Comparison of ENCODE assay signal across 11 cellular contexts in genomic region chr22:37731804-37732471, GRCh38. TPM values are rescaled to one million over a fixed set of nuclear protein-coding genes. Genes with fewer than 3 reads are reported as not detected.
DNase-seq lines count a peak whose midpoint lies in the region; ATAC-seq and TF ChIP-seq lines count a peak whose summit lies in the region.
"Had no signal": no experiment of that assay in that cellular context is flagged by ENCODE, and none has a peak within 500 bp of the region (broad histone marks: within the 10 kb centered on the region; RNA-seq: fewer than 3 reads in every experiment).

No MANE protein-coding gene starts in this region.

- H3K4me1 ChIP-seq in endodermal cell (ENCODE audit: control insufficient read depth, insufficient read depth, low read length), result peaks cover 6% of the 10 kb centered on the region
- H3K4me1 ChIP-seq: SJCRH30 had no signal

- DNase-seq in NOMO-1 (lab: John Stamatoyannopoulos, UW; ENCODE audit: unreplicated experiment in 2 of 2) (peak; percentile 79 to 81), endodermal cell (peak; percentile 53), cerebellar cortex (ENCODE audit: low spot score) (no peak)
- no peak for DNase-seq in activated naive CD4-positive, alpha-beta T cell (lab: John Stamatoyannopoulos, UW)
- DNase-seq: NCI-H1694 treated with DMSO at 0.1 percent for 48 hours, SJCRH30 had no signal

- no peak overlapping the region for H3K4me3 Mint-ChIP-seq in endodermal cell
- no peak overlapping the region for H3K4me3 Mint-ChIP-seq in stimulated activated memory B cell treated with anti-CD40 and anti-IgM and Interleukin-4, amounts not matched to agents 10 μg/mL and 1 μg/mL and 100 μg/mL, for 72 hours
- H3K4me3 Mint-ChIP-seq: central memory CD8-positive, alpha-beta T cell; neural crest cell had no signal

- H3K27me3 Mint-ChIP-seq in endodermal cell (ENCODE audit: insufficient read depth), result peaks cover 13% of the 10 kb centered on the region
- H3K27me3 Mint-ChIP-seq in stimulated activated memory B cell treated with anti-CD40 and anti-IgM and Interleukin-4, amounts not matched to agents 10 μg/mL and 1 μg/mL and 100 μg/mL, for 72 hours, result no peaks in the 10 kb centered on the region
- H3K27me3 Mint-ChIP-seq: central memory CD8-positive, alpha-beta T cell had no signal

- H3K9me3 ChIP-seq in endodermal cell (ENCODE audit: control insufficient read depth, low read length), result no peaks in the 10 kb centered on the region
- H3K9me3 ChIP-seq: SJCRH30 had no signal

- no peak overlapping the region for H3K4me3 ChIP-seq in endodermal cell (ENCODE audit: low read length)
- H3K4me3 ChIP-seq: SJCRH30 had no signal

- H3K9ac ChIP-seq in endodermal cell (ENCODE audit: extremely low read depth, low read length, poor library complexity, severe bottlenecking), result no peak overlapping the region

- peaks cover 22% of the 10 kb centered on the region for H3K4me1 Mint-ChIP-seq in endodermal cell
- H3K4me1 Mint-ChIP-seq in stimulated activated memory B cell treated with anti-CD40 and anti-IgM and Interleukin-4, amounts not matched to agents 10 μg/mL and 1 μg/mL and 100 μg/mL, for 72 hours, result no peaks in the 10 kb centered on the region
- H3K4me1 Mint-ChIP-seq: central memory CD8-positive, alpha-beta T cell; neural crest cell had no signal

- peaks cover 14% of the 10 kb centered on the region for H3K36me3 Mint-ChIP-seq in endodermal cell (ENCODE audit: low read depth)
- H3K36me3 Mint-ChIP-seq in stimulated activated memory B cell treated with anti-CD40 and anti-IgM and Interleukin-4, amounts not matched to agents 10 μg/mL and 1 μg/mL and 100 μg/mL, for 72 hours, result no peaks in the 10 kb centered on the region

- no peaks in the 10 kb centered on the region for H3K27me3 ChIP-seq in endodermal cell (ENCODE audit: control insufficient read depth, insufficient read depth, low read length, poor library complexity, severe bottlenecking)

- TF ChIP-seq CTCF in GM12873 (IDR thresholded peaks at IDR 0.05; ENCODE audit: insufficient read depth, low read depth, low read length, missing control alignments) (peak; percentile 37), endodermal cell (conservative IDR thresholded peaks at IDR 0.05) (peak; percentile 59)

- H3K9me3 Mint-ChIP-seq in endodermal cell, result no peaks in the 10 kb centered on the region
- no peaks in the 10 kb centered on the region for H3K9me3 Mint-ChIP-seq in stimulated activated memory B cell treated with anti-CD40 and anti-IgM and Interleukin-4, amounts not matched to agents 10 μg/mL and 1 μg/mL and 100 μg/mL, for 72 hours
- H3K9me3 Mint-ChIP-seq: central memory CD8-positive, alpha-beta T cell; neural crest cell had no signal

- H3K27ac ChIP-seq in endodermal cell (ENCODE audit: low read depth, low read length), result no peak overlapping the region
- H3K27ac ChIP-seq: SJCRH30 had no signal

- H3K27ac Mint-ChIP-seq in endodermal cell, result peak overlapping the region; percentile 52
- H3K27ac Mint-ChIP-seq in stimulated activated memory B cell treated with anti-CD40 and anti-IgM and Interleukin-4, amounts not matched to agents 10 μg/mL and 1 μg/mL and 100 μg/mL, for 72 hours, result no peak overlapping the region

- H3K36me3 ChIP-seq in endodermal cell (ENCODE audit: control insufficient read depth, insufficient read depth, low read length), result peaks cover 9% of the 10 kb centered on the region
- H3K36me3 ChIP-seq: SJCRH30 had no signal

- WGBS in endodermal cell (ENCODE audit: insufficient coverage in 1 of 2, insufficient read length in 1 of 2), 2 experiments, result 88 to 93% methylated on average over 9 to 13 of the region's 13 CpGs

- peak; percentile 59 for ATAC-seq in stimulated activated memory B cell treated with anti-CD40 and anti-IgM and Interleukin-4, amounts not matched to agents 10 μg/mL and 1 μg/mL and 100 μg/mL, for 72 hours
- no peak for ATAC-seq in HG03469 (IDR thresholded peaks at IDR 0.05; ENCODE audit: unreplicated experiment)

RNA-seq across cellular contexts. Expression of gene TRIOBP, which starts 35.1 kb away (rescaled TPM):
- total RNA-seq in endodermal cell, result 10 to 100 TPM; 74.7 to 82.2 TPM
- 48.8 TPM for polyA plus RNA-seq in endodermal cell (2013, experiment 1 of 2)
- 50.9 TPM for polyA plus RNA-seq in endodermal cell (2013, experiment 2 of 2)

RNA-seq across cellular contexts. Expression of gene NOL12, which starts 45.8 kb away (rescaled TPM):
- 10 to 100 TPM; 21.9 to 26.8 TPM for total RNA-seq in endodermal cell
- polyA plus RNA-seq in endodermal cell (2013, experiment 1 of 2), result 28.1 TPM
- 24.4 TPM for polyA plus RNA-seq in endodermal cell (2013, experiment 2 of 2)

RNA-seq across cellular contexts. Expression of gene LGALS1, which starts 56.5 kb away (rescaled TPM):
- total RNA-seq in endodermal cell, result 10 to 100 TPM; 10.4 to 16.0 TPM
- polyA plus RNA-seq in endodermal cell (2013, experiment 1 of 2), result 126 TPM
- polyA plus RNA-seq in endodermal cell (2013, experiment 2 of 2), result 131 TPM

Comparison
In these comparisons a context has a peak if more than half of its experiments do, and no peak if none do; other contexts are left out.
1. DNase-seq: peak in NOMO-1 (2 of 2) and endodermal cell (single experiment); none in activated naive CD4-positive, alpha-beta T cell (0 of 4) and cerebellar cortex (single experiment).